ENCODE assay signal across 14 cellular contexts in the genomic region with DNA sequence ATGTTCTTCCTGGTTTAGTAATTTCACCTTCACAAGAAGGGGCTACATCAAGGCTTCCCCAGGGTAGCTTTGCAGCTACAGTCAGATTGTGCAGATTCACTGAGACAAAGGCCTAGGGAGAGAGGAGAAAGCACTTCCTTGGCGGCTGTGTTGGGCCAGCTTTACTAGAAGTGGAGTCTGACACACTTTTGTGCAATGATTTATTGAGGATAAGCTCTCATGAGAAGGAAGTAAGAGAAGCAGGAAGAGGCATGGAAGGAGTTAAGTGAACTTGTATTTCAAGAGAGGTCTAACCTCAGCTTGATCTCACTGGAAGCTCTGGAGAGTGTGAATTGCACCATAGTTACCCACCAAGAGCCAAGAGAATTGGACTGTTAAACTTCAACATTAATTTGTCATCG.
DNase-seq lines count a peak whose midpoint lies in the region; ATAC-seq and TF ChIP-seq lines count a peak whose summit lies in the region.
"Had no signal": no experiment of that assay in that cellular context is flagged by ENCODE, and none has a peak within 500 bp of the region (broad histone marks: within the 10 kb centered on the region; RNA-seq: fewer than 3 reads in every experiment).

No MANE protein-coding gene starts in this region.

- POLR2A ChIA-PET in RWPE1 (lab: Yijun Ruan, JAX; ENCODE audit: low non-redundant PET): no interaction called here

- no peak overlapping the region for H3K4me3 ChIP-seq in esophagus muscularis mucosa

- DNase-seq in activated T-cell treated with anti-CD3 and anti-CD28 coated beads, Interleukin-2, amount 50 U/mL, for 24 hours: no peak
- DNase-seq in activated T-cell treated with anti-CD3 and anti-CD28 coated beads for 4 hours: no peak
- DNase-seq in RWPE1 (ENCODE audit: low spot score): no peak
- DNase-seq in esophagus muscularis mucosa (ENCODE audit: extremely low spot score): no peak
- DNase-seq in occipital lobe (lab: John Stamatoyannopoulos, UW): no peak
- DNase-seq: activated CD4-positive, CD25-positive, alpha-beta regulatory T cell treated with anti-CD3 and anti-CD28 coated beads, Interleukin-2, amount 50 U/mL, for 72 hours; NCI-H1092; SIG-M5; stimulated activated naive CD4-positive, alpha-beta T cell had no signal

- H3K4me1 ChIP-seq in esophagus muscularis mucosa: peaks cover 84 to 100% (median 97%) of the 10 kb centered on the region in 4 donors

- no peak for TF ChIP-seq POLR2A in esophagus muscularis mucosa (IDR thresholded peaks at IDR 0.05; ENCODE audit: low read depth)

- no peak for TF ChIP-seq EP300 in esophagus muscularis mucosa (IDR thresholded peaks at IDR 0.05)

- no peaks in the 10 kb centered on the region for H3K27me3 ChIP-seq in esophagus muscularis mucosa

- intact Hi-C loops in esophagus muscularis mucosa (cut with DNase I): no loop called here

- H3K4me3 Mint-ChIP-seq in activated T-cell treated with anti-CD3 and anti-CD28 coated beads, Interleukin-2, amount 50 U/mL, for 24 hours: no peak overlapping the region
- no peak overlapping the region for H3K4me3 Mint-ChIP-seq in stimulated activated memory B cell treated with anti-CD40 and anti-IgM and Interleukin-4, amounts not matched to agents 10 μg/mL and 1 μg/mL and 100 μg/mL, for 72 hours
- H3K4me3 Mint-ChIP-seq: nephron had no signal

- H3K27ac ChIP-seq in RWPE1 (peak overlapping the region; percentile 45), esophagus muscularis mucosa (replicated peaks in 1 of 4) (peak overlapping the region; percentile 57 to 75 (median 71))
- H3K27ac ChIP-seq: HL-60 had no signal

- no peak for TF ChIP-seq CTCF in RWPE1 (conservative IDR thresholded peaks at IDR 0.05; ENCODE audit: low read depth)
- TF ChIP-seq CTCF in esophagus muscularis mucosa (IDR thresholded peaks at IDR 0.05): no peak

- H3K36me3 Mint-ChIP-seq in activated T-cell treated with anti-CD3 and anti-CD28 coated beads, Interleukin-2, amount 50 U/mL, for 24 hours (ENCODE audit: low read depth): peaks cover 100% of the 10 kb centered on the region
- peaks cover 84% of the 10 kb centered on the region for H3K36me3 Mint-ChIP-seq in stimulated activated memory B cell treated with anti-CD40 and anti-IgM and Interleukin-4, amounts not matched to agents 10 μg/mL and 1 μg/mL and 100 μg/mL, for 72 hours

- H3K27me3 Mint-ChIP-seq in activated T-cell treated with anti-CD3 and anti-CD28 coated beads, Interleukin-2, amount 50 U/mL, for 24 hours: no peaks in the 10 kb centered on the region
- no peaks in the 10 kb centered on the region for H3K27me3 Mint-ChIP-seq in stimulated activated memory B cell treated with anti-CD40 and anti-IgM and Interleukin-4, amounts not matched to agents 10 μg/mL and 1 μg/mL and 100 μg/mL, for 72 hours

- WGBS in esophagus muscularis mucosa: 84% methylated on average over 2 of the region's 2 CpGs

- peaks cover 4 to 40% (median 17%) of the 10 kb centered on the region in 4 donors for H3K36me3 ChIP-seq in esophagus muscularis mucosa

- peak overlapping the region; percentile 89 for H3K27ac Mint-ChIP-seq in activated T-cell treated with anti-CD3 and anti-CD28 coated beads, Interleukin-2, amount 50 U/mL, for 24 hours
- H3K27ac Mint-ChIP-seq in stimulated activated memory B cell treated with anti-CD40 and anti-IgM and Interleukin-4, amounts not matched to agents 10 μg/mL and 1 μg/mL and 100 μg/mL, for 72 hours: peak overlapping the region; percentile 66

- ATAC-seq in stimulated activated memory B cell treated with anti-CD40 and anti-IgM and Interleukin-4, amounts not matched to agents 10 μg/mL and 1 μg/mL and 100 μg/mL, for 72 hours: no peak
- no peak for ATAC-seq in GM21528 (IDR thresholded peaks at IDR 0.05; ENCODE audit: low FRiP score, unreplicated experiment)
- ATAC-seq in HG02642 (IDR thresholded peaks at IDR 0.05; ENCODE audit: poor library complexity, unreplicated experiment): no peak

- CTCF ChIA-PET in RWPE1 (lab: Yijun Ruan, JAX): no interaction called here

- no peaks in the 10 kb centered on the region for H3K9me3 ChIP-seq in esophagus muscularis mucosa

- H3K9me3 Mint-ChIP-seq in activated T-cell treated with anti-CD3 and anti-CD28 coated beads, Interleukin-2, amount 50 U/mL, for 24 hours: no peaks in the 10 kb centered on the region
- H3K9me3 Mint-ChIP-seq in stimulated activated memory B cell treated with anti-CD40 and anti-IgM and Interleukin-4, amounts not matched to agents 10 μg/mL and 1 μg/mL and 100 μg/mL, for 72 hours: no peaks in the 10 kb centered on the region
- H3K9me3 Mint-ChIP-seq: nephron had no signal

- peaks cover 97% of the 10 kb centered on the region for H3K4me1 Mint-ChIP-seq in activated T-cell treated with anti-CD3 and anti-CD28 coated beads, Interleukin-2, amount 50 U/mL, for 24 hours (ENCODE audit: low read depth)
- H3K4me1 Mint-ChIP-seq in stimulated activated memory B cell treated with anti-CD40 and anti-IgM and Interleukin-4, amounts not matched to agents 10 μg/mL and 1 μg/mL and 100 μg/mL, for 72 hours: peaks cover 74% of the 10 kb centered on the region
